In genomic region chrX:133984857-133985163, GRCh38 we compare ENCODE assay signal across 15 cellular contexts. TPM values are rescaled to one million over a fixed set of nuclear protein-coding genes. Genes with fewer than 3 reads are reported as not detected.
DNase-seq lines count a peak whose midpoint lies in the region; ATAC-seq and TF ChIP-seq lines count a peak whose summit lies in the region.
"Had no signal": no experiment of that assay in that cellular context is flagged by ENCODE, and none has a peak within 500 bp of the region (broad histone marks: within the 10 kb centered on the region; RNA-seq: fewer than 3 reads in every experiment).

No MANE protein-coding gene starts in this region.

- H3K9me3 Mint-ChIP-seq in endodermal cell, result no peaks in the 10 kb centered on the region
- no peaks in the 10 kb centered on the region for H3K9me3 Mint-ChIP-seq in nephron
- H3K9me3 Mint-ChIP-seq: activated CD4-positive, alpha-beta memory T cell treated with anti-CD3 and anti-CD28 coated beads, Interleukin-2, amount 10 ng/mL, durations not matched to agents 7 days and 5 days had no signal

- no peaks in the 10 kb centered on the region for H3K36me3 ChIP-seq in heart left ventricle
- no peaks in the 10 kb centered on the region for H3K36me3 ChIP-seq in endodermal cell (ENCODE audit: control insufficient read depth, insufficient read depth, low read length)
- H3K36me3 ChIP-seq in vagina, result no peaks in the 10 kb centered on the region
- H3K36me3 ChIP-seq: neutrophil had no signal

- ATAC-seq in heart left ventricle (no peak), Right ventricle myocardium inferior (no peak), GM21390 (IDR thresholded peaks at IDR 0.05; ENCODE audit: unreplicated experiment) (no peak)

- H3K4me1 Mint-ChIP-seq in endodermal cell, result peaks cover 62% of the 10 kb centered on the region
- H3K4me1 Mint-ChIP-seq in nephron, result peaks cover 75% of the 10 kb centered on the region

- H3K9me3 ChIP-seq in heart left ventricle (no peaks in the 10 kb centered on the region), endodermal cell (ENCODE audit: control insufficient read depth, low read length) (no peaks in the 10 kb centered on the region), vagina (no peaks in the 10 kb centered on the region)
- H3K9me3 ChIP-seq: neutrophil had no signal

- no peak for DNase-seq in heart left ventricle
- no peak for DNase-seq in Right ventricle myocardium inferior (ENCODE audit: missing footprints)
- no peak for DNase-seq in endodermal cell
- DNase-seq in vagina (ENCODE audit: extremely low spot score in 2 of 2), result no peak
- DNase-seq in activated gamma-delta T cell (lab: John Stamatoyannopoulos, UW), result no peak
- DNase-seq in NCI-H146 (lab: John Stamatoyannopoulos, UW), result no peak
- DNase-seq: DMS153, foreskin melanocyte had no signal

- H3K27me3 ChIP-seq in heart left ventricle (peaks cover 0 to 50% (median 3%) of the 10 kb centered on the region in 9 donors), endodermal cell (ENCODE audit: control insufficient read depth, insufficient read depth, low read length, poor library complexity, severe bottlenecking) (peaks cover 27% of the 10 kb centered on the region), vagina (no peaks in the 10 kb centered on the region)

- H3K36me3 Mint-ChIP-seq in endodermal cell (ENCODE audit: low read depth) (peaks cover 1% of the 10 kb centered on the region), nephron (ENCODE audit: low read depth) (no peaks in the 10 kb centered on the region)

- intact Hi-C loops in heart left ventricle (cut with DNase I), result no loop called here
- intact Hi-C loops in Right ventricle myocardium inferior (cut with DNase I), result no loop called here
- intact Hi-C loops in vagina (cut with DNase I), result no loop called here

- H3K27ac ChIP-seq in heart left ventricle (no peak overlapping the region), endodermal cell (ENCODE audit: low read depth, low read length) (no peak overlapping the region), vagina (no peak overlapping the region)
- H3K27ac ChIP-seq: neutrophil, RWPE1, skin epidermis had no signal

- peaks cover 27% of the 10 kb centered on the region for H3K27me3 Mint-ChIP-seq in endodermal cell (ENCODE audit: insufficient read depth)
- peaks cover 3% of the 10 kb centered on the region for H3K27me3 Mint-ChIP-seq in nephron (ENCODE audit: low read depth)

- H3K4me3 Mint-ChIP-seq in endodermal cell (peak overlapping the region; percentile 72), nephron (peak overlapping the region; percentile 88 to 95 (median 95))
- H3K4me3 Mint-ChIP-seq: activated CD4-positive, alpha-beta memory T cell treated with anti-CD3 and anti-CD28 coated beads, Interleukin-2, amount 10 ng/mL, durations not matched to agents 7 days and 5 days had no signal

- WGBS in heart left ventricle, 4 donors, result 2 to 71% (median 25%) methylated on average over 14 to 16 of the region's 16 CpGs
- 3% methylated on average over 16 of the region's 16 CpGs; no CpG with 5 or more reads in 1 of the 2 experiments for WGBS in endodermal cell (ENCODE audit: insufficient coverage in 1 of 2, insufficient read length in 1 of 2), 2 experiments

- no peak overlapping the region for H3K9ac ChIP-seq in endodermal cell (ENCODE audit: extremely low read depth, low read length, poor library complexity, severe bottlenecking)

- H3K4me3 ChIP-seq in heart left ventricle, result peak overlapping the region in 7 of 12 donors; percentile 12 to 51 (median 43)
- peak overlapping the region; percentile 75 for H3K4me3 ChIP-seq in endodermal cell (ENCODE audit: low read length)
- peak overlapping the region; percentile 33 to 42 for H3K4me3 ChIP-seq in vagina
- H3K4me3 ChIP-seq: K562 had no signal

- H3K4me1 ChIP-seq in heart left ventricle, result peaks cover 0 to 5% (median 0%) of the 10 kb centered on the region in 12 donors
- H3K4me1 ChIP-seq in endodermal cell (ENCODE audit: control insufficient read depth, insufficient read depth, low read length), result peaks cover 5% of the 10 kb centered on the region
- no peaks in the 10 kb centered on the region for H3K4me1 ChIP-seq in vagina

- TF ChIP-seq POLR2A in heart left ventricle (IDR thresholded peaks at IDR 0.05) (no peak), vagina (IDR thresholded peaks at IDR 0.05) (no peak)

- no peak overlapping the region for H3K27ac Mint-ChIP-seq in endodermal cell
- H3K27ac Mint-ChIP-seq in nephron, result peak overlapping the region; percentile 66 to 79 (median 77)
- H3K27ac Mint-ChIP-seq: activated CD4-positive, alpha-beta memory T cell treated with anti-CD3 and anti-CD28 coated beads, Interleukin-2, amount 10 ng/mL, durations not matched to agents 7 days and 5 days had no signal

- TF ChIP-seq CTCF in heart left ventricle (IDR thresholded peaks at IDR 0.05) (no peak), endodermal cell (conservative IDR thresholded peaks at IDR 0.05) (no peak), nephron (IDR thresholded peaks at IDR 0.05; ENCODE audit: unreplicated experiment in 3 of 3) (no peak), vagina (IDR thresholded peaks at IDR 0.05) (no peak)

RNA-seq across cellular contexts. Expression of gene GPC3, which starts 0.6 kb away (rescaled TPM):
- 10 to 100 TPM in 1 of 9 donors, 1 to 10 TPM in 7, under 1 TPM in 1; 0.65 to 16.9 (median 3.2) TPM for total RNA-seq in heart left ventricle
- 1 to 10 TPM in 1 of 2 donors, under 1 TPM in 1; 0.19 to 1.6 TPM for polyA plus RNA-seq in heart left ventricle
- total RNA-seq in Right ventricle myocardium inferior, result 8.5 TPM
- 100 to 1,000 TPM in 1 of 2 donors, 10 to 100 TPM in 1; 39.5 to 125 TPM for total RNA-seq in endodermal cell
- polyA plus RNA-seq in endodermal cell (2013, experiment 1 of 2), result 138 TPM
- polyA plus RNA-seq in endodermal cell (2013, experiment 2 of 2), result 116 TPM
- total RNA-seq in vagina, result 15.5 TPM
- polyA plus RNA-seq: K562 had no signal
